Comparison of ENCODE assay signal across 30 cellular contexts in the genomic region with DNA sequence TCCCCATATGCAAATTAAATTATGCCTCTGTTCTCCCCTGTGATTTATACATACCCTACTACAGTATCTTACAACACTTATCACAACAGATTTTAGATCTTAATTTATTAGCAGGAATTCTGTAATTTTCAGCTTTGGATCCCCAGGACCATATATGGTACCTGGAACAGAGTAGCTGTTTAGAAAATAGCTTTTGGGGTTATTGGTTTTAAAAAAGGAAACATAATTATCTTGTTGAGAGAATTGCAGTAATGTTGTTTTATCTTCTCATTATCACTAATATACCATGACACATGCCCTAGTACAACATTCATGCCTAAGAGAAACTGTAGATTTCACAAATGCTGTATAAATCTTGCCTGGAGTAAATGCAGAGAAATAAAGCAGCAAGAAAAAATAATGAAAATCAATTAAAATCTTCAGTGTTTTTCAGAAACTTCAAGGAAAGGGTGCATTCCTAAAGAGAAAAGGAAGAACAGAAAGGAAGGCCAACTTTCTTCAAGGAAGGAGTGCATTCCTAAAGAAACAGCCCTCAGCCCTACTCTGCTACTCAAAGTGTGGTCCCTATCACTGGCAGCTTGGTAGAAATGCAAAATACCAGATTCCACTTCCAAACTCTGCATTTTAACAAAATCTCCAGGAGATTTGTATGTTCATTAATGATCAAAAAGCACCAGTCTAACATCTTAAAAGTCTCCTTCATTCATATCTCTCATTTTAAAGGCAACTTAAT. TPM values are rescaled to one million over a fixed set of nuclear protein-coding genes. Genes with fewer than 3 reads are reported as not detected.
"Had no signal": no experiment of that assay in that cellular context is flagged by ENCODE, and none has a peak within 500 bp of the region (broad histone marks: within the 10 kb centered on the region; RNA-seq: fewer than 3 reads in every experiment).

No MANE protein-coding gene starts in this region.

- H3K27ac Mint-ChIP-seq: immature natural killer cell; natural killer cell; progenitor cell of endocrine pancreas; stimulated activated naive CD8-positive, alpha-beta T cell treated with anti-CD3 and anti-CD28 coated beads, Interleukin-15, amount 100 ng/mL, for 72 hours had no signal

- H3K79me2 ChIP-seq: parathyroid adenoma had no signal

- H3K36me3 ChIP-seq: esophagus muscularis mucosa, gastroesophageal sphincter, heart right ventricle, left ventricle myocardium inferior, lower lobe of right lung, neutrophil, right lobe of liver, suprapubic skin, thyroid gland had no signal

- H3K4me3 Mint-ChIP-seq: immature natural killer cell; natural killer cell; stimulated activated naive CD8-positive, alpha-beta T cell treated with anti-CD3 and anti-CD28 coated beads, Interleukin-15, amount 100 ng/mL, for 72 hours had no signal

- H3K9ac ChIP-seq: parathyroid adenoma had no signal

- DNase-seq: dermis blood vessel endothelial cell; effector memory CD4-positive, alpha-beta T cell; foreskin keratinocyte; heart right ventricle; hippocampal formation; immature natural killer cell; islet precursor cell; kidney glomerular epithelial cell; left colon; left ventricle myocardium inferior; lower lobe of right lung; natural killer cell; right lobe of liver; small intestine; stimulated activated CD4-positive, alpha-beta T cell treated with anti-CD3 and anti-CD28 coated beads, Interleukin-12 subunit alpha, Interleukin-12 subunit beta, amount 100 ng/mL, for 4 hours; stimulated activated CD4-positive, alpha-beta T cell treated with anti-CD3 and anti-CD28 coated beads, Interleukin-1b, Interleukin-23, amount 100 ng/mL, for 48 hours; stimulated activated CD4-positive, alpha-beta T cell treated with anti-CD3 and anti-CD28 coated beads, Interleukin-4, amount 100 ng/mL, for 1 hour; stimulated activated CD8-positive, alpha-beta memory T cell treated with anti-CD3 and anti-CD28 coated beads, Interleukin-4, amount 100 ng/mL, for 48 hours; stimulated activated naive CD4-positive, alpha-beta T cell; stimulated activated naive CD8-positive, alpha-beta T cell treated with anti-CD3 and anti-CD28 coated beads, Interleukin-15, amount 100 ng/mL, for 72 hours; thyroid gland; trophoblast cell had no signal

- H3K27me3 ChIP-seq: esophagus muscularis mucosa, foreskin keratinocyte, gastroesophageal sphincter, heart right ventricle, neutrophil, right lobe of liver, suprapubic skin, thyroid gland had no signal

- H3K36me3 Mint-ChIP-seq: immature natural killer cell, natural killer cell had no signal

- H2AFZ ChIP-seq: parathyroid adenoma had no signal

- H3K9me3 Mint-ChIP-seq: immature natural killer cell; natural killer cell; stimulated activated naive CD8-positive, alpha-beta T cell treated with anti-CD3 and anti-CD28 coated beads, Interleukin-15, amount 100 ng/mL, for 72 hours had no signal

- H3K27me3 Mint-ChIP-seq: progenitor cell of endocrine pancreas had no signal

- H3K27ac ChIP-seq: coronary artery, esophagus muscularis mucosa, foreskin keratinocyte, gastroesophageal sphincter, heart right ventricle, left ventricle myocardium inferior, lower lobe of right lung, neutrophil, parathyroid adenoma, right lobe of liver, suprapubic skin, thyroid gland had no signal

- H3K9me3 ChIP-seq: esophagus muscularis mucosa, gastroesophageal sphincter, heart right ventricle, left ventricle myocardium inferior, lower lobe of right lung, neutrophil, right lobe of liver, suprapubic skin, thyroid gland had no signal

- ATAC-seq: foreskin keratinocyte; gastroesophageal sphincter; heart right ventricle; left colon; lower lobe of right lung; natural killer cell; right lobe of liver; stimulated activated naive CD8-positive, alpha-beta T cell treated with anti-CD3 and anti-CD28 coated beads, Interleukin-15, amount 100 ng/mL, for 72 hours had no signal

- H3K4me1 ChIP-seq: esophagus muscularis mucosa, gastroesophageal sphincter, heart right ventricle, left ventricle myocardium inferior, lower lobe of right lung, parathyroid adenoma, right lobe of liver, suprapubic skin, thyroid gland had no signal

- H3K4me3 ChIP-seq: coronary artery, esophagus muscularis mucosa, gastroesophageal sphincter, heart right ventricle, left ventricle myocardium inferior, lower lobe of right lung, right lobe of liver, suprapubic skin, thyroid gland had no signal

- H3K4me1 Mint-ChIP-seq: stimulated activated naive CD8-positive, alpha-beta T cell treated with anti-CD3 and anti-CD28 coated beads, Interleukin-15, amount 100 ng/mL, for 72 hours had no signal

RNA-seq across cellular contexts. Expression of a gene that starts 37.1 kb away (rescaled TPM):
- total RNA-seq: endothelial cell of umbilical vein, natural killer cell had no signal
- polyA plus RNA-seq: endothelial cell of umbilical vein, immature natural killer cell had no signal
